In genomic region chr15:66462630-66463029, GRCh38 we compare ENCODE assay signal across 21 cellular contexts. TPM values are rescaled to one million over a fixed set of nuclear protein-coding genes. Genes with fewer than 3 reads are reported as not detected.
DNase-seq lines count a peak whose midpoint lies in the region; ATAC-seq and TF ChIP-seq lines count a peak whose summit lies in the region.
"Had no signal": no experiment of that assay in that cellular context is flagged by ENCODE, and none has a peak within 500 bp of the region (broad histone marks: within the 10 kb centered on the region; RNA-seq: fewer than 3 reads in every experiment).

No MANE protein-coding gene starts in this region.

- ATAC-seq in IMR-90 (ENCODE audit: low read depth) = no peak
- peak; percentile 89 for ATAC-seq in sciatic nerve
- ATAC-seq: natural killer cell had no signal

- H4K91ac ChIP-seq in IMR-90 (ENCODE audit: insufficient read depth, low read depth, low read length) = no peak overlapping the region

- no peak overlapping the region for H2BK20ac ChIP-seq in IMR-90 (ENCODE audit: low read depth, low read length)

- no peak overlapping the region for H2AFZ ChIP-seq in IMR-90 (replicated peaks; ENCODE audit: low read length, poor library complexity)
- H2AFZ ChIP-seq: hepatocyte, parathyroid adenoma had no signal

- H3K4me3 ChIP-seq in IMR-90 (ENCODE audit: insufficient read depth, low read depth, low read length) = no peak overlapping the region
- H3K4me3 ChIP-seq in transverse colon = no peak overlapping the region
- H3K4me3 ChIP-seq: hepatocyte, tibial artery had no signal

- no peak overlapping the region; the same call in 1 of the 2 replicates for H3K23ac ChIP-seq in IMR-90 (ENCODE audit: low read depth, low read length)

- H3K4me1 ChIP-seq in IMR-90 (ENCODE audit: control insufficient read depth, insufficient read depth, low read length) (peaks cover 6% of the 10 kb centered on the region), transverse colon (peaks cover 0 to 8% (median 2%) of the 10 kb centered on the region in 4 donors)
- H3K4me1 ChIP-seq: BE2C, parathyroid adenoma, tibial artery had no signal

- peak overlapping the region; percentile 70 for H3K27ac Mint-ChIP-seq in glutamatergic neuron (ENCODE audit: unreplicated experiment)
- H3K27ac Mint-ChIP-seq: activated CD4-positive, alpha-beta T cell treated with anti-CD3 and anti-CD28 coated beads, Interleukin-2, amount 10 ng/mL, durations not matched to agents 7 days and 5 days; natural killer cell; stimulated activated naive CD8-positive, alpha-beta T cell treated with anti-CD3 and anti-CD28 coated beads, Interleukin-15, Interleukin-2, amounts not matched to agents 100 ng/mL and 50 ng/mL, for 24 hours; T-helper 1 cell treated with Interleukin-12 subunit alpha and Interleukin-12 subunit beta and Interleukin-4 antibody, amounts not matched to agents 30 μg/mL and 1 μg/mL, for 36 hours had no signal

- in situ Hi-C loops in IMR-90 (cut with MboI; ENCODE audit: low sequenced_read_pairs) = no loop called here
- in situ Hi-C loops in transverse colon (cut with MboI; ENCODE audit: low pct_ligation_motif_present in 1 of 4, low pct_unique_long_range_greater_than_20kb in 1 of 4, low sequenced_read_pairs in 3 of 4) = no loop called here

- POLR2A ChIA-PET in IMR-90 (lab: Charles Lee; ENCODE audit: unreplicated experiment) = no interaction called here

- no peaks in the 10 kb centered on the region for H3K9me3 Mint-ChIP-seq in glutamatergic neuron (ENCODE audit: unreplicated experiment)
- H3K9me3 Mint-ChIP-seq: activated CD4-positive, alpha-beta T cell treated with anti-CD3 and anti-CD28 coated beads, Interleukin-2, amount 10 ng/mL, durations not matched to agents 7 days and 5 days; natural killer cell; stimulated activated naive CD8-positive, alpha-beta T cell treated with anti-CD3 and anti-CD28 coated beads, Interleukin-15, Interleukin-2, amounts not matched to agents 100 ng/mL and 50 ng/mL, for 24 hours; T-helper 1 cell treated with Interleukin-12 subunit alpha and Interleukin-12 subunit beta and Interleukin-4 antibody, amounts not matched to agents 30 μg/mL and 1 μg/mL, for 36 hours had no signal

- TF ChIP-seq POLR2A in IMR-90 (IDR thresholded peaks at IDR 0.05; ENCODE audit: low read depth, low read length) (no peak), transverse colon (IDR thresholded peaks at IDR 0.05) (no peak)

- TF ChIP-seq EP300 in transverse colon (IDR thresholded peaks at IDR 0.05; ENCODE audit: low read depth) = no peak

- no peaks in the 10 kb centered on the region for H3K27me3 ChIP-seq in IMR-90 (ENCODE audit: control insufficient read depth, insufficient read depth, low read length)
- no peaks in the 10 kb centered on the region for H3K27me3 ChIP-seq in transverse colon
- H3K27me3 ChIP-seq: BE2C, hepatocyte, tibial artery had no signal

- no peak overlapping the region for H2BK120ac ChIP-seq in IMR-90 (ENCODE audit: low read depth, low read length)

- intact Hi-C loops in IMR-90 (cut with micrococcal nuclease) = no loop called here
- intact Hi-C loops in sciatic nerve (cut with DNase I) = no loop called here
- intact Hi-C loops in transverse colon (cut with DNase I; ENCODE audit: low total_unique reads) = no loop called here

- H3K9ac ChIP-seq in IMR-90 (ENCODE audit: low read depth, low read length) = no peak overlapping the region
- H3K9ac ChIP-seq: parathyroid adenoma had no signal

- no peak overlapping the region for H2AK9ac ChIP-seq in IMR-90 (replicated peaks; ENCODE audit: low read depth, low read length, poor library complexity)

- no peaks in the 10 kb centered on the region for H3K9me3 ChIP-seq in IMR-90 (ENCODE audit: control insufficient read depth, insufficient read depth, low read length)
- no peaks in the 10 kb centered on the region for H3K9me3 ChIP-seq in transverse colon
- H3K9me3 ChIP-seq: BE2C, tibial artery had no signal

- peaks cover 15% of the 10 kb centered on the region for H3K9me1 ChIP-seq in IMR-90 (ENCODE audit: insufficient read depth, low read length)

- no peak overlapping the region for H3K18ac ChIP-seq in IMR-90 (ENCODE audit: low read depth, low read length)

- no peak overlapping the region for H2AK5ac ChIP-seq in IMR-90 (ENCODE audit: low read depth, low read length)

- H3K56ac ChIP-seq in IMR-90 (ENCODE audit: extremely low read depth, insufficient read depth, low read length) = no peak overlapping the region

- H3K27ac ChIP-seq in IMR-90 (ENCODE audit: insufficient read depth, low read length) (no peak overlapping the region), transverse colon (no peak overlapping the region)
- H3K27ac ChIP-seq: hepatocyte, parathyroid adenoma, tibial artery had no signal

- no peak overlapping the region for H4K8ac ChIP-seq in IMR-90 (ENCODE audit: low read depth in 2 of 2, low read length in 2 of 2)

- no peak overlapping the region for H3K4me2 ChIP-seq in IMR-90 (ENCODE audit: low read depth, low read length)
- H3K4me2 ChIP-seq: hepatocyte had no signal

- H3K36me3 ChIP-seq in IMR-90 (ENCODE audit: control insufficient read depth, insufficient read depth, low read length) (peaks cover 1% of the 10 kb centered on the region; the same call in 1 of the 2 replicates), transverse colon (no peaks in the 10 kb centered on the region)
- H3K36me3 ChIP-seq: BE2C, tibial artery had no signal

- no peak overlapping the region for H2BK15ac ChIP-seq in IMR-90 (ENCODE audit: low read depth, low read length)

- H3K79me1 ChIP-seq in IMR-90 (ENCODE audit: low read depth in 1 of 2, low read length in 2 of 2) = peaks cover 23 to 46% of the 10 kb centered on the region in 2 experiments

- CTCF ChIA-PET in IMR-90 (lab: Yijun Ruan, JAX) = no interaction called here

- H3K4ac ChIP-seq in IMR-90 (ENCODE audit: low read depth, low read length) = no peak overlapping the region

- no CpG with 5 or more reads among the region's 4 CpGs for WGBS in IMR-90 (ENCODE audit: extremely low coverage in 2 of 2, insufficient read length in 1 of 2), 2 experiments
- 80% methylated on average over 4 of the region's 4 CpGs; no CpG with 5 or more reads in 1 of the 2 donors for WGBS in transverse colon (ENCODE audit: low coverage in 1 of 2), 2 donors

- no peak overlapping the region for H3K14ac ChIP-seq in IMR-90 (replicated peaks; ENCODE audit: low read depth, low read length)

- H3K27me3 Mint-ChIP-seq in glutamatergic neuron (ENCODE audit: unreplicated experiment) = peaks cover 2% of the 10 kb centered on the region
- H3K27me3 Mint-ChIP-seq: activated CD4-positive, alpha-beta T cell treated with anti-CD3 and anti-CD28 coated beads, Interleukin-2, amount 10 ng/mL, durations not matched to agents 7 days and 5 days; stimulated activated naive CD8-positive, alpha-beta T cell treated with anti-CD3 and anti-CD28 coated beads, Interleukin-15, Interleukin-2, amounts not matched to agents 100 ng/mL and 50 ng/mL, for 24 hours had no signal

- DNase-seq in NCI-H2171 treated with DMSO at 0.1 percent for 48 hours (lab: John Stamatoyannopoulos, UW) (peak; percentile 47), NCI-H2171 (lab: John Stamatoyannopoulos, UW) (no peak), IMR-90 (peak; percentile 12), glutamatergic neuron (no peak), sciatic nerve (ENCODE audit: low spot score) (peak; percentile 38), ureter (ENCODE audit: low spot score) (no peak), transverse colon (no peak), SHP77 (lab: John Stamatoyannopoulos, UW) (no peak)
- DNase-seq: 8988T; activated CD4-positive, alpha-beta T cell treated with anti-CD3 and anti-CD28 coated beads, Interleukin-2, amount 10 ng/mL, durations not matched to agents 7 days and 5 days; activated effector memory CD4-positive, alpha-beta T cell treated with anti-CD3 and anti-CD28 coated beads, Interleukin-2, amount 50 U/mL, for 16 hours; BE2C; natural killer cell; NCI-H1436 treated with DMSO at 0.1 percent for 48 hours; NCI-H748 treated with DMSO at 0.1 percent for 48 hours; SIG-M5; tibial artery had no signal

- no peak overlapping the region for H2BK5ac ChIP-seq in IMR-90 (ENCODE audit: low read depth, low read length, poor library complexity, severe bottlenecking)

- no peak overlapping the region for H4K5ac ChIP-seq in IMR-90 (ENCODE audit: low read depth, low read length)

- H4K20me1 ChIP-seq in IMR-90 (ENCODE audit: insufficient read depth, low read length) = peaks cover 3% of the 10 kb centered on the region; the same call in 1 of the 2 replicates

- no TSS peak for BruUV-seq in IMR-90 (replicated peaks; lab: Mats Ljungman, UMichigan)

- no peak overlapping the region for H3K4me3 Mint-ChIP-seq in glutamatergic neuron (ENCODE audit: unreplicated experiment)
- H3K4me3 Mint-ChIP-seq: activated CD4-positive, alpha-beta T cell treated with anti-CD3 and anti-CD28 coated beads, Interleukin-2, amount 10 ng/mL, durations not matched to agents 7 days and 5 days; natural killer cell; stimulated activated naive CD8-positive, alpha-beta T cell treated with anti-CD3 and anti-CD28 coated beads, Interleukin-15, Interleukin-2, amounts not matched to agents 100 ng/mL and 50 ng/mL, for 24 hours; T-helper 1 cell treated with Interleukin-12 subunit alpha and Interleukin-12 subunit beta and Interleukin-4 antibody, amounts not matched to agents 30 μg/mL and 1 μg/mL, for 36 hours had no signal

- no peak for TF ChIP-seq RAD21 in IMR-90 (IDR thresholded peaks at IDR 0.05; ENCODE audit: low read length)

- TF ChIP-seq CTCF in IMR-90 (conservative IDR thresholded peaks at IDR 0.05; ENCODE audit: low read depth, low read length) (no peak), glutamatergic neuron (IDR thresholded peaks at IDR 0.05; ENCODE audit: partially characterized antibody, unreplicated experiment) (no peak), transverse colon (IDR thresholded peaks at IDR 0.05) (no peak)

- H3K36me3 Mint-ChIP-seq in glutamatergic neuron (ENCODE audit: unreplicated experiment) = peaks cover 10% of the 10 kb centered on the region
- H3K36me3 Mint-ChIP-seq: natural killer cell had no signal

- dilution Hi-C loops in IMR-90 (cut with HindIII; ENCODE audit: low sequenced_read_pairs, unreplicated experiment) = no loop called here

- H3K4me1 Mint-ChIP-seq in glutamatergic neuron (ENCODE audit: low read depth, unreplicated experiment) = peaks cover 7% of the 10 kb centered on the region

RNA-seq across cellular contexts. Expression of gene SNAPC5, which starts 34.9 kb away (rescaled TPM):
- total RNA-seq in IMR-90 (2012; rRNA removed) (26.3 and 40.8 TPM in 2 replicates), glutamatergic neuron (ENCODE audit: unreplicated experiment) (17.6 TPM), sciatic nerve (20.2 TPM), ureter (29.2 TPM), transverse colon (10 to 100 TPM in 3 of 4 donors, 1 to 10 TPM in 1; 2.6 to 64.0 (median 32.1) TPM)
- 25.4 and 25.9 TPM in 2 replicates for polyA plus RNA-seq in IMR-90 (2012; rRNA removed)
- polyA plus RNA-seq in IMR-90 (2012; cell fraction: cytosol; rRNA removed) = 7.4 and 12.4 TPM in 2 replicates
- 1.7 and 10.6 TPM in 2 replicates for polyA plus RNA-seq in IMR-90 (2012; cell fraction: nucleus; rRNA removed; ENCODE audit: low replicate concordance)

RNA-seq across cellular contexts. Expression of gene RPL4, which starts 42.0 kb away (rescaled TPM):
- total RNA-seq in IMR-90 (2012; rRNA removed) (6,510 and 13,244 TPM in 2 replicates), glutamatergic neuron (ENCODE audit: unreplicated experiment) (1,679 TPM), sciatic nerve (1,631 TPM), ureter (2,079 TPM), transverse colon (1,000 to 10,000 TPM; 1,084 to 1,586 (median 1,392) TPM)
- 3,530 and 4,083 TPM in 2 replicates for polyA plus RNA-seq in IMR-90 (2012; rRNA removed)
- polyA plus RNA-seq in IMR-90 (2012; cell fraction: cytosol; rRNA removed) = 1,783 and 5,124 TPM in 2 replicates
- 1,149 and 1,402 TPM in 2 replicates for polyA plus RNA-seq in IMR-90 (2012; cell fraction: nucleus; rRNA removed; ENCODE audit: low replicate concordance)

RNA-seq across cellular contexts. Expression of gene ZWILCH, which starts 42.5 kb away (rescaled TPM):
- total RNA-seq in IMR-90 (2012; rRNA removed) = 22.2 and 28.1 TPM in 2 replicates
- 10.3 and 10.5 TPM in 2 replicates for polyA plus RNA-seq in IMR-90 (2012; rRNA removed)
- 0.92 and 4.1 TPM in 2 replicates for polyA plus RNA-seq in IMR-90 (2012; cell fraction: cytosol; rRNA removed)
- 0.90 and 11.2 TPM in 2 replicates for polyA plus RNA-seq in IMR-90 (2012; cell fraction: nucleus; rRNA removed; ENCODE audit: low replicate concordance)
- 21.8 TPM for total RNA-seq in glutamatergic neuron (ENCODE audit: unreplicated experiment)
- 3.9 TPM for total RNA-seq in sciatic nerve
- 9.0 TPM for total RNA-seq in ureter
- 1 to 10 TPM; 1.9 to 6.8 (median 4.4) TPM for total RNA-seq in transverse colon

Comparison
In these comparisons a context has a peak if more than half of its experiments do, and no peak if none do; other contexts are left out.
1. DNase-seq: peak in NCI-H2171 treated with DMSO at 0.1 percent for 48 hours (single experiment), IMR-90 (single experiment) and sciatic nerve (single experiment); none in NCI-H2171 (single experiment), glutamatergic neuron (single experiment), ureter (single experiment), transverse colon (single experiment) and SHP77 (0 of 2).